In genomic region chr10:85849315-85849714, GRCh38 we compare ENCODE assay signal across 20 cellular contexts.
"Had no signal": no experiment of that assay in that cellular context is flagged by ENCODE, and none has a peak within 500 bp of the region (broad histone marks: within the 10 kb centered on the region; RNA-seq: fewer than 3 reads in every experiment).

No MANE protein-coding gene starts in this region.

- H3K27me3 Mint-ChIP-seq: activated CD4-positive, alpha-beta memory T cell treated with anti-CD3 and anti-CD28 coated beads, Interleukin-2, amount 10 ng/mL, durations not matched to agents 7 days and 5 days; activated naive CD8-positive, alpha-beta T cell treated with anti-CD3 and anti-CD28 coated beads, Interleukin-2, amount 50 U/mL, for 24 hours; memory B cell; natural killer cell treated with Interleukin-12 subunit alpha and Interleukin-12 subunit beta and Interleukin-15 and Interleukin-18, amount 100 ng/mL, for 72 hours; stimulated activated memory B cell treated with anti-CD40 and anti-IgM and Interleukin-4, amounts not matched to agents 10 μg/mL and 1 μg/mL and 100 μg/mL, for 72 hours had no signal

- H3K4me3 ChIP-seq: body of pancreas, esophagus muscularis mucosa, pancreas, right lobe of liver, skin epidermis, thyroid gland, upper lobe of right lung had no signal

- H3K36me3 Mint-ChIP-seq: memory B cell; natural killer cell treated with Interleukin-12 subunit alpha and Interleukin-12 subunit beta and Interleukin-15 and Interleukin-18, amount 100 ng/mL, for 72 hours; stimulated activated memory B cell treated with anti-CD40 and anti-IgM and Interleukin-4, amounts not matched to agents 10 μg/mL and 1 μg/mL and 100 μg/mL, for 72 hours; T-cell; WTC11 had no signal

- H3K4me3 Mint-ChIP-seq: activated CD4-positive, alpha-beta memory T cell treated with anti-CD3 and anti-CD28 coated beads, Interleukin-2, amount 10 ng/mL, durations not matched to agents 7 days and 5 days; activated naive CD8-positive, alpha-beta T cell treated with anti-CD3 and anti-CD28 coated beads, Interleukin-2, amount 50 U/mL, for 24 hours; memory B cell; natural killer cell treated with Interleukin-12 subunit alpha and Interleukin-12 subunit beta and Interleukin-15 and Interleukin-18, amount 100 ng/mL, for 72 hours; stimulated activated memory B cell treated with anti-CD40 and anti-IgM and Interleukin-4, amounts not matched to agents 10 μg/mL and 1 μg/mL and 100 μg/mL, for 72 hours; T-cell; WTC11 had no signal

- DNase-seq: activated CD4-positive, alpha-beta memory T cell treated with anti-CD3 and anti-CD28 coated beads, Interleukin-2, amount 10 ng/mL, durations not matched to agents 7 days and 5 days; activated CD4-positive, alpha-beta T cell treated with anti-CD3 and anti-CD28 coated beads for 4 hours; activated effector memory CD4-positive, alpha-beta T cell treated with anti-CD3 and anti-CD28 coated beads, Interleukin-2, amount 50 U/mL, for 16 hours; activated naive CD4-positive, alpha-beta T cell treated with anti-CD3 and anti-CD28 coated beads, Interleukin-2, amount 50 U/mL, for 16 hours; activated naive CD8-positive, alpha-beta T cell treated with anti-CD3 and anti-CD28 coated beads, Interleukin-2, amount 50 U/mL, for 24 hours; body of pancreas; left cardiac atrium; pancreas; right lobe of liver; stimulated activated CD4-positive, alpha-beta T cell treated with anti-CD3 and anti-CD28 coated beads, Interleukin-15, amount 100 ng/mL, for 24 hours; T-cell; thyroid gland; upper lobe of right lung had no signal

- H3K4me1 Mint-ChIP-seq: activated naive CD8-positive, alpha-beta T cell treated with anti-CD3 and anti-CD28 coated beads, Interleukin-2, amount 50 U/mL, for 24 hours; memory B cell; stimulated activated memory B cell treated with anti-CD40 and anti-IgM and Interleukin-4, amounts not matched to agents 10 μg/mL and 1 μg/mL and 100 μg/mL, for 72 hours; T-cell; WTC11 had no signal

- H3K27ac ChIP-seq: body of pancreas, esophagus muscularis mucosa, neutrophil, pancreas, right lobe of liver, skin epidermis, thyroid gland, upper lobe of right lung had no signal

- H3K9me3 Mint-ChIP-seq: activated CD4-positive, alpha-beta memory T cell treated with anti-CD3 and anti-CD28 coated beads, Interleukin-2, amount 10 ng/mL, durations not matched to agents 7 days and 5 days; activated naive CD8-positive, alpha-beta T cell treated with anti-CD3 and anti-CD28 coated beads, Interleukin-2, amount 50 U/mL, for 24 hours; T-cell had no signal

- ATAC-seq: activated naive CD8-positive, alpha-beta T cell treated with anti-CD3 and anti-CD28 coated beads, Interleukin-2, amount 50 U/mL, for 24 hours; body of pancreas; left cardiac atrium; pancreas; stimulated activated memory B cell treated with anti-CD40 and anti-IgM and Interleukin-4, amounts not matched to agents 10 μg/mL and 1 μg/mL and 100 μg/mL, for 72 hours; upper lobe of right lung had no signal

- H3K27ac Mint-ChIP-seq: activated CD4-positive, alpha-beta memory T cell treated with anti-CD3 and anti-CD28 coated beads, Interleukin-2, amount 10 ng/mL, durations not matched to agents 7 days and 5 days; activated naive CD8-positive, alpha-beta T cell treated with anti-CD3 and anti-CD28 coated beads, Interleukin-2, amount 50 U/mL, for 24 hours; memory B cell; natural killer cell treated with Interleukin-12 subunit alpha and Interleukin-12 subunit beta and Interleukin-15 and Interleukin-18, amount 100 ng/mL, for 72 hours; stimulated activated memory B cell treated with anti-CD40 and anti-IgM and Interleukin-4, amounts not matched to agents 10 μg/mL and 1 μg/mL and 100 μg/mL, for 72 hours; T-cell; WTC11 had no signal
